In genomic region chr9:36306481-36307306, GRCh38 we compare ENCODE assay signal across 10 cellular contexts. TPM values are rescaled to one million over a fixed set of nuclear protein-coding genes. Genes with fewer than 3 reads are reported as not detected.
A peak's percentile ranks its signal among the peaks of the same experiment; 100 is the strongest.
DNase-seq lines count a peak whose midpoint lies in the region; ATAC-seq, FAIRE-seq and TF ChIP-seq lines count a peak whose summit lies in the region.
"Had no signal": no experiment of that assay in that cellular context is flagged by ENCODE, and none has a peak within 500 bp of the region (broad histone marks: within the 10 kb centered on the region; RNA-seq: fewer than 3 reads in every experiment).

No MANE protein-coding gene starts in this region.

- no peaks in the 10 kb centered on the region for H3F3A ChIP-seq in smooth muscle cell (ENCODE audit: low read depth)

- DNase-seq in CD4-positive, CD25-positive, alpha-beta regulatory T cell = peak in 1 of 3 donors; percentile 37
- peak; percentile 45 for DNase-seq in H4 (ENCODE audit: low spot score)
- DNase-seq in RCC 7860 (ENCODE audit: low spot score) = peak; percentile 7
- DNase-seq in dorsolateral prefrontal cortex = no peak
- DNase-seq in NCI-H226 = no peak
- DNase-seq in smooth muscle cell (lab: John Stamatoyannopoulos, UW; ENCODE audit: unreplicated experiment) = no peak

- no peaks in the 10 kb centered on the region for H3K9me3 ChIP-seq in CD4-positive, CD25-positive, alpha-beta regulatory T cell (ENCODE audit: control insufficient read depth in 2 of 2, low read length in 2 of 2)
- H3K9me3 ChIP-seq in smooth muscle cell (replicated peaks; ENCODE audit: low read depth) = no peaks in the 10 kb centered on the region

- intact Hi-C loops in dorsolateral prefrontal cortex (cut with DNase I) = no loop called here

- H3K27me3 Mint-ChIP-seq in CD4-positive, CD25-positive, alpha-beta regulatory T cell = peaks cover 4% of the 10 kb centered on the region

- FAIRE-seq in RCC 7860 (lab: Jason Lieb, UNC) = no peak
- FAIRE-seq: colon, D721Med had no signal

- no peak for TF ChIP-seq CTCF in dorsolateral prefrontal cortex (IDR thresholded peaks at IDR 0.05 in 54 of 56, conservative IDR thresholded peaks at IDR 0.05 in 2 of 56; ENCODE audit: low read depth in 1 of 56, partially characterized antibody in 56 of 56)
- TF ChIP-seq CTCF in smooth muscle cell (IDR thresholded peaks at IDR 0.05; ENCODE audit: borderline replicate concordance, insufficient read depth, poor library complexity, severe bottlenecking) = no peak

- no peak overlapping the region for H3K4me2 ChIP-seq in smooth muscle cell

- no peak for ATAC-seq in CD4-positive, CD25-positive, alpha-beta regulatory T cell (ENCODE audit: low read depth in 2 of 2)
- peak; percentile 58 for ATAC-seq in esophagus mucosa
- ATAC-seq in activated CD4-positive, CD25-positive, alpha-beta regulatory T cell treated with anti-CD3 and anti-CD28 coated beads, Interleukin-2, amount 50 U/mL, for 24 hours = no peak

- no peak overlapping the region for H3K9ac ChIP-seq in smooth muscle cell (ENCODE audit: low read depth)

- H4K20me1 ChIP-seq in smooth muscle cell (ENCODE audit: low read depth) = no peaks in the 10 kb centered on the region

- H3K79me2 ChIP-seq in smooth muscle cell (ENCODE audit: low read depth) = no peaks in the 10 kb centered on the region

- no peaks in the 10 kb centered on the region for H3K27me3 ChIP-seq in CD4-positive, CD25-positive, alpha-beta regulatory T cell (ENCODE audit: control insufficient read depth, insufficient read depth, low read length)
- H3K27me3 ChIP-seq in dorsolateral prefrontal cortex = no peaks in the 10 kb centered on the region
- H3K27me3 ChIP-seq in smooth muscle cell (ENCODE audit: low read depth) = no peaks in the 10 kb centered on the region

- H3K27ac ChIP-seq in CD4-positive, CD25-positive, alpha-beta regulatory T cell (ENCODE audit: insufficient read depth, low read length, poor library complexity, severe bottlenecking) = no peak overlapping the region
- H3K27ac ChIP-seq in dorsolateral prefrontal cortex (no peak overlapping the region), smooth muscle cell (ENCODE audit: low read depth) (no peak overlapping the region)

- no peak overlapping the region for H2AFZ ChIP-seq in smooth muscle cell (ENCODE audit: low read depth)

- no peaks in the 10 kb centered on the region for H3K36me3 Mint-ChIP-seq in CD4-positive, CD25-positive, alpha-beta regulatory T cell

- no peak overlapping the region for H3K4me3 ChIP-seq in CD4-positive, CD25-positive, alpha-beta regulatory T cell (ENCODE audit: low read depth, low read length)
- H3K4me3 ChIP-seq in dorsolateral prefrontal cortex = no peak overlapping the region
- H3K4me3 ChIP-seq in smooth muscle cell = no peak overlapping the region

- H3K4me1 ChIP-seq in CD4-positive, CD25-positive, alpha-beta regulatory T cell (ENCODE audit: control insufficient read depth, insufficient read depth, low read length, poor library complexity, severe bottlenecking) = peaks cover 8% of the 10 kb centered on the region
- no peaks in the 10 kb centered on the region for H3K4me1 ChIP-seq in smooth muscle cell (ENCODE audit: low read depth)

- no peaks in the 10 kb centered on the region for H3K36me3 ChIP-seq in CD4-positive, CD25-positive, alpha-beta regulatory T cell (ENCODE audit: control insufficient read depth, insufficient read depth, low read length)
- H3K36me3 ChIP-seq in smooth muscle cell (ENCODE audit: low read depth) = no peaks in the 10 kb centered on the region

- no peaks in the 10 kb centered on the region for H3K9me3 Mint-ChIP-seq in CD4-positive, CD25-positive, alpha-beta regulatory T cell

- peaks cover 8 to 12% (median 11%) of the 10 kb centered on the region in 4 donors for H3K4me1 Mint-ChIP-seq in CD4-positive, CD25-positive, alpha-beta regulatory T cell

- peak overlapping the region in 1 of 3 donors; percentile 3 for H3K27ac Mint-ChIP-seq in CD4-positive, CD25-positive, alpha-beta regulatory T cell

- H3K4me3 Mint-ChIP-seq in CD4-positive, CD25-positive, alpha-beta regulatory T cell = peak overlapping the region in 3 of 4 donors; percentile 8 to 43 (median 17)

- WGBS in smooth muscle cell (ENCODE audit: low lambda C conversion rate) = 74% methylated on average over 8 of the region's 8 CpGs

RNA-seq across cellular contexts. Expression of gene GNE, which starts 48.4 kb away (rescaled TPM):
- total RNA-seq in CD4-positive, CD25-positive, alpha-beta regulatory T cell = 15.7 TPM
- polyA plus RNA-seq in CD4-positive, CD25-positive, alpha-beta regulatory T cell = 1 to 10 TPM; 3.4 to 7.0 (median 5.2) TPM
- 28.3 and 29.8 TPM in 2 replicates for total RNA-seq in H4 (2014; rRNA removed; shearing (Covaris generic))
- total RNA-seq in esophagus mucosa (7.4 TPM), dorsolateral prefrontal cortex (10 to 100 TPM; 14.4 to 29.7 (median 22.9) TPM), smooth muscle cell (20.8 and 28.0 TPM in 2 replicates)
- polyA plus RNA-seq in smooth muscle cell = 7.0 and 7.8 TPM in 2 replicates

Comparison
In these comparisons a context has a peak if more than half of its experiments do, and no peak if none do; other contexts are left out.
1. DNase-seq: peak in H4 (single experiment) and RCC 7860 (single experiment); none in dorsolateral prefrontal cortex (0 of 10), NCI-H226 (single experiment) and smooth muscle cell (single experiment).